ENCODE assay signal across 32 cellular contexts in genomic region chr12:89878327-89878726, GRCh38.
A peak's percentile ranks its signal among the peaks of the same experiment; 100 is the strongest.
DNase-seq lines count a peak whose midpoint lies in the region; ATAC-seq and TF ChIP-seq lines count a peak whose summit lies in the region.
"Had no signal": no experiment of that assay in that cellular context is flagged by ENCODE, and none has a peak within 500 bp of the region (broad histone marks: within the 10 kb centered on the region; RNA-seq: fewer than 3 reads in every experiment).

No MANE protein-coding gene starts in this region.

- H4K91ac ChIP-seq in mesenchymal stem cell (ENCODE audit: low read length), result peak overlapping the region; percentile 75

- peaks cover 2% of the 10 kb centered on the region for H3K36me3 Mint-ChIP-seq in activated naive CD8-positive, alpha-beta T cell
- peaks cover 15% of the 10 kb centered on the region for H3K36me3 Mint-ChIP-seq in activated naive CD8-positive, alpha-beta T cell treated with anti-CD3 and anti-CD28 coated beads for 36 hours
- no peaks in the 10 kb centered on the region for H3K36me3 Mint-ChIP-seq in activated T-cell treated with anti-CD3 and anti-CD28 coated beads, Interleukin-2, amount 50 U/mL, for 72 hours (ENCODE audit: insufficient read depth in 2 of 2)
- H3K36me3 Mint-ChIP-seq: activated naive CD4-positive, alpha-beta T cell treated with anti-CD3 and anti-CD28 coated beads, Interleukin-2, amount 50 U/mL, for 24 hours had no signal

- ATAC-seq in activated CD4-positive, CD25-positive, alpha-beta regulatory T cell treated with anti-CD3 and anti-CD28 coated beads, Interleukin-2, amount 50 U/mL, for 24 hours, result no peak
- ATAC-seq in activated T-cell treated with anti-CD3 and anti-CD28 coated beads, Interleukin-2, amount 50 U/mL, for 72 hours (replicated peaks in 1 of 2), result no peak
- ATAC-seq: A549; effector memory CD8-positive, alpha-beta T cell; foreskin keratinocyte; HCT116; left cardiac atrium; psoas muscle; SK-N-SH treated with all-trans-retinoic acid at 6 μM for 48 hours had no signal

- H3K14ac ChIP-seq in mesenchymal stem cell (ENCODE audit: low read length in 2 of 2), result no peak overlapping the region

- H3K27me3 ChIP-seq in mesenchymal stem cell (ENCODE audit: control insufficient read depth in 1 of 2, insufficient read depth in 1 of 2, low read length in 2 of 2), result no peaks in the 10 kb centered on the region
- H3K27me3 ChIP-seq: ascending aorta, foreskin keratinocyte, sigmoid colon, vagina had no signal

- peaks cover 45% of the 10 kb centered on the region for H3K4me1 Mint-ChIP-seq in activated naive CD8-positive, alpha-beta T cell (ENCODE audit: low read depth)
- peaks cover 44% of the 10 kb centered on the region for H3K4me1 Mint-ChIP-seq in activated naive CD8-positive, alpha-beta T cell treated with anti-CD3 and anti-CD28 coated beads for 36 hours
- H3K4me1 Mint-ChIP-seq in activated T-cell treated with anti-CD3 and anti-CD28 coated beads, Interleukin-2, amount 50 U/mL, for 72 hours (ENCODE audit: low read depth), result peaks cover 32% of the 10 kb centered on the region

- H3K18ac ChIP-seq in mesenchymal stem cell (ENCODE audit: low read depth in 1 of 2, low read length in 2 of 2), result no peak overlapping the region

- peak overlapping the region; percentile 93 for H2AFZ ChIP-seq in OCI-LY7 (ENCODE audit: low read length)
- H2AFZ ChIP-seq in mesenchymal stem cell (ENCODE audit: low read depth, low read length), result no peak overlapping the region

- no peak overlapping the region for H2BK5ac ChIP-seq in mesenchymal stem cell (ENCODE audit: low read depth, low read length, poor library complexity, severe bottlenecking)

- no peak overlapping the region for H3K27ac Mint-ChIP-seq in activated naive CD8-positive, alpha-beta T cell
- no peak overlapping the region for H3K27ac Mint-ChIP-seq in activated naive CD8-positive, alpha-beta T cell treated with anti-CD3 and anti-CD28 coated beads for 36 hours
- no peak overlapping the region for H3K27ac Mint-ChIP-seq in activated T-cell treated with anti-CD3 and anti-CD28 coated beads, Interleukin-2, amount 50 U/mL, for 72 hours
- H3K27ac Mint-ChIP-seq: activated naive CD4-positive, alpha-beta T cell treated with anti-CD3 and anti-CD28 coated beads, Interleukin-2, amount 50 U/mL, for 24 hours; stimulated activated naive CD8-positive, alpha-beta T cell treated with anti-CD3 and anti-CD28 coated beads, Interleukin-15, Interleukin-2, amounts not matched to agents 100 ng/mL and 50 ng/mL, for 24 hours had no signal

- no peaks in the 10 kb centered on the region for H3K79me1 ChIP-seq in mesenchymal stem cell (replicated peaks; ENCODE audit: low read length, poor library complexity, severe bottlenecking)

- intact Hi-C loops in OCI-LY7 (cut with micrococcal nuclease; ENCODE audit: unreplicated experiment), result loop anchor here (5.0 kb wide), 1 partner anchor 171 kb away; the partner anchor contains the start of gene ATP2B1

- no peaks in the 10 kb centered on the region for H3K79me2 ChIP-seq in OCI-LY7 (ENCODE audit: insufficient read depth, low read depth, low read length)

- no peak overlapping the region for H3K4ac ChIP-seq in mesenchymal stem cell (ENCODE audit: low read depth in 1 of 2, low read length in 2 of 2)

- no peaks in the 10 kb centered on the region for H3K27me3 Mint-ChIP-seq in activated naive CD8-positive, alpha-beta T cell
- H3K27me3 Mint-ChIP-seq in activated naive CD8-positive, alpha-beta T cell treated with anti-CD3 and anti-CD28 coated beads for 36 hours, result no peaks in the 10 kb centered on the region
- H3K27me3 Mint-ChIP-seq in activated T-cell treated with anti-CD3 and anti-CD28 coated beads, Interleukin-2, amount 50 U/mL, for 72 hours (ENCODE audit: low read depth), result no peaks in the 10 kb centered on the region
- H3K27me3 Mint-ChIP-seq: activated CD4-positive, alpha-beta T cell treated with anti-CD3 and anti-CD28 coated beads, Interleukin-2, amount 10 ng/mL, durations not matched to agents 7 days and 5 days; activated naive CD4-positive, alpha-beta T cell treated with anti-CD3 and anti-CD28 coated beads, Interleukin-2, amount 50 U/mL, for 24 hours; effector memory CD8-positive, alpha-beta T cell; stimulated activated naive CD8-positive, alpha-beta T cell treated with anti-CD3 and anti-CD28 coated beads, Interleukin-15, Interleukin-2, amounts not matched to agents 100 ng/mL and 50 ng/mL, for 24 hours had no signal

- H3K4me2 ChIP-seq in OCI-LY7 (ENCODE audit: low read length), result peak overlapping the region; percentile 63
- no peak overlapping the region for H3K4me2 ChIP-seq in mesenchymal stem cell (ENCODE audit: low read length, poor library complexity, severe bottlenecking)
- H3K4me2 ChIP-seq: A549, KMS-11 had no signal

- no peaks in the 10 kb centered on the region for H3K9me3 Mint-ChIP-seq in activated naive CD8-positive, alpha-beta T cell (ENCODE audit: low read depth)
- H3K9me3 Mint-ChIP-seq in activated naive CD8-positive, alpha-beta T cell treated with anti-CD3 and anti-CD28 coated beads for 36 hours, result peaks cover 2% of the 10 kb centered on the region
- H3K9me3 Mint-ChIP-seq in activated T-cell treated with anti-CD3 and anti-CD28 coated beads, Interleukin-2, amount 50 U/mL, for 72 hours, result peaks cover 1 to 2% of the 10 kb centered on the region in 2 donors
- H3K9me3 Mint-ChIP-seq: effector memory CD8-positive, alpha-beta T cell; stimulated activated naive CD8-positive, alpha-beta T cell treated with anti-CD3 and anti-CD28 coated beads, Interleukin-15, Interleukin-2, amounts not matched to agents 100 ng/mL and 50 ng/mL, for 24 hours had no signal

- H2BK12ac ChIP-seq in mesenchymal stem cell (ENCODE audit: low read length in 2 of 2), result no peak overlapping the region

- no peak overlapping the region for H2BK120ac ChIP-seq in mesenchymal stem cell (ENCODE audit: low read depth, low read length)

- H3K4me1 ChIP-seq in OCI-LY7 (ENCODE audit: insufficient read depth, low read length, poor library complexity, severe bottlenecking) (peaks cover 52% of the 10 kb centered on the region), mesenchymal stem cell (ENCODE audit: control insufficient read depth, insufficient read depth, low read depth, low read length) (no peaks in the 10 kb centered on the region)
- H3K4me1 ChIP-seq: A549, ascending aorta, foreskin keratinocyte, psoas muscle, sigmoid colon, vagina had no signal

- no peak overlapping the region for H3K27ac ChIP-seq in OCI-LY7 (ENCODE audit: low read depth, low read length, poor library complexity, severe bottlenecking)
- H3K27ac ChIP-seq in mesenchymal stem cell (ENCODE audit: low read length, poor library complexity, severe bottlenecking), result no peak overlapping the region
- H3K27ac ChIP-seq: A549, ascending aorta, coronary artery, foreskin keratinocyte, KMS-11, psoas muscle, sigmoid colon, thoracic aorta, vagina had no signal

- no peak overlapping the region for H2AK5ac ChIP-seq in mesenchymal stem cell (ENCODE audit: low read length, severe bottlenecking)

- BruUV-seq in OCI-LY7 (replicated peaks; lab: Mats Ljungman, UMichigan), result no TSS peak

- CTCF ChIA-PET in OCI-LY7 (lab: Charles Lee; ENCODE audit: unreplicated experiment), result no interaction called here

- no peak for TF ChIP-seq CTCF in OCI-LY7 (conservative IDR thresholded peaks at IDR 0.05; ENCODE audit: low read length)

- H3K9ac ChIP-seq in mesenchymal stem cell (ENCODE audit: low read length), result no peak overlapping the region
- H3K9ac ChIP-seq: KMS-11 had no signal

- H2BK15ac ChIP-seq in mesenchymal stem cell (ENCODE audit: low read depth, poor library complexity, severe bottlenecking), result no peak overlapping the region

- H3K23ac ChIP-seq in mesenchymal stem cell (ENCODE audit: low read length in 2 of 2), result no peak overlapping the region

- H3K9me3 ChIP-seq in OCI-LY7 (ENCODE audit: low read length) (no peaks in the 10 kb centered on the region), mesenchymal stem cell (ENCODE audit: control insufficient read depth, low read length) (no peaks in the 10 kb centered on the region)
- H3K9me3 ChIP-seq: A549, ascending aorta, psoas muscle, sigmoid colon, thoracic aorta, vagina had no signal

- H4K8ac ChIP-seq in mesenchymal stem cell (ENCODE audit: low read length), result no peak overlapping the region

- no peak for DNase-seq in activated naive CD8-positive, alpha-beta T cell treated with anti-CD3 and anti-CD28 coated beads for 36 hours
- no peak for DNase-seq in OCI-LY7 (ENCODE audit: low spot score)
- DNase-seq in mesenchymal stem cell, result no peak
- DNase-seq in NCI-H187 treated with DMSO at 0.1 percent for 48 hours (lab: John Stamatoyannopoulos, UW), result no peak
- no peak for DNase-seq in activated T-cell treated with anti-CD3 and anti-CD28 coated beads, Interleukin-2, amount 50 U/mL, for 72 hours
- DNase-seq in DMS114 treated with DMSO at 0.1 percent for 48 hours (lab: John Stamatoyannopoulos, UW; ENCODE audit: unreplicated experiment), result no peak
- DNase-seq: activated CD4-positive, alpha-beta T cell treated with anti-CD3 and anti-CD28 coated beads, Interleukin-2, amount 10 ng/mL, durations not matched to agents 7 days and 5 days; COR-L47; effector memory CD8-positive, alpha-beta T cell; erythroblast; foreskin keratinocyte; GF-D8; left cardiac atrium; mammary epithelial cell; NCI-H146; NCI-H446 treated with DMSO at 0.1 percent for 48 hours; occipital lobe; psoas muscle; sigmoid colon; stimulated activated CD4-positive, alpha-beta T cell treated with anti-CD3 and anti-CD28 coated beads, Interleukin-4, amount 100 ng/mL, for 4 hours had no signal

- peak overlapping the region; percentile 8 for H3K4me3 Mint-ChIP-seq in activated naive CD8-positive, alpha-beta T cell
- H3K4me3 Mint-ChIP-seq in activated naive CD8-positive, alpha-beta T cell treated with anti-CD3 and anti-CD28 coated beads for 36 hours, result no peak overlapping the region
- H3K4me3 Mint-ChIP-seq in activated T-cell treated with anti-CD3 and anti-CD28 coated beads, Interleukin-2, amount 50 U/mL, for 72 hours, result no peak overlapping the region
- H3K4me3 Mint-ChIP-seq: activated CD4-positive, alpha-beta T cell treated with anti-CD3 and anti-CD28 coated beads, Interleukin-2, amount 10 ng/mL, durations not matched to agents 7 days and 5 days; activated naive CD4-positive, alpha-beta T cell treated with anti-CD3 and anti-CD28 coated beads, Interleukin-2, amount 50 U/mL, for 24 hours; stimulated activated naive CD8-positive, alpha-beta T cell treated with anti-CD3 and anti-CD28 coated beads, Interleukin-15, Interleukin-2, amounts not matched to agents 100 ng/mL and 50 ng/mL, for 24 hours had no signal

- no peaks in the 10 kb centered on the region for H4K20me1 ChIP-seq in OCI-LY7 (ENCODE audit: insufficient read depth, low read length)

- POLR2A ChIA-PET in OCI-LY7 (lab: Charles Lee), result no interaction called here

- H3K4me3 ChIP-seq in OCI-LY7 (ENCODE audit: low read depth, low read length, poor library complexity, severe bottlenecking) (no peak overlapping the region), mesenchymal stem cell (ENCODE audit: insufficient read depth in 1 of 2, low read depth in 1 of 2, low read length in 2 of 2) (no peak overlapping the region)
- H3K4me3 ChIP-seq: A549, ascending aorta, coronary artery, psoas muscle, sigmoid colon, thoracic aorta, vagina had no signal

- no peaks in the 10 kb centered on the region for H3K36me3 ChIP-seq in OCI-LY7 (ENCODE audit: insufficient read depth, low read length)
- H3K36me3 ChIP-seq in mesenchymal stem cell (ENCODE audit: control insufficient read depth in 1 of 2, insufficient read depth in 2 of 2, low read depth in 1 of 2, low read length in 2 of 2), result no peaks in the 10 kb centered on the region
- H3K36me3 ChIP-seq: ascending aorta, sigmoid colon, thoracic aorta, vagina had no signal

- H3K9me2 ChIP-seq in OCI-LY7 (ENCODE audit: insufficient read depth, low read length), result no peaks in the 10 kb centered on the region

- 100% methylated on average over 4 of the region's 6 CpGs for WGBS in mesenchymal stem cell
